ENCODE assay signal across 1 cellular context in the genomic region with DNA sequence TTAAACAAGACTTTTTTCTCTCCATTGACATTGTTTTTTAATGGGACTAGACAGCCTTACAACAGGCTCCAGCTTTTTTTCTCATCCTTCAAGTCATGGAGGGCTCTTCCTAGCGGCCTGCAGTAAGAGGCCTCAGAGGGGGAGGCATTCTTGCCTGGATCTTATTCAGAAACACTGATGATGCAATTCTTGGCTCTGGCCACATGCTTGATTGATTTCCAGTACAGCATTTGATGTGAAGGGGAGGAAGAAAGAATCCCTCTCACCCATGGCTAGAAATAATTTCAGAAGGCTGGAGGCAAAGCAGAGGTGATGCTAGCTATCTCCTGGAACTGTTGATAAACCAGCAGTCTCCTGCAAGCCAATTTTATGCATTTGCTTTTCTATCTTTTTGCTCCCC.
TF ChIP-seq lines count a peak whose summit lies in the region.

No MANE protein-coding gene starts in this region.

TF ChIP-seq in liver, 16 proteins besides CTCF, POLR2A, EP300 and RAD21:
- TF ChIP-seq, protein P1, sequence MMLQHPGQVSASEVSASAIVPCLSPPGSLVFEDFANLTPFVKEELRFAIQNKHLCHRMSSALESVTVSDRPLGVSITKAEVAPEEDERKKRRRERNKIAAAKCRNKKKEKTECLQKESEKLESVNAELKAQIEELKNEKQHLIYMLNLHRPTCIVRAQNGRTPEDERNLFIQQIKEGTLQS (IDR thresholded peaks at IDR 0.05): peak; percentile 34
- TF ChIP-seq YY1 (IDR thresholded peaks at IDR 0.05) (no peak), NR2F2 (IDR thresholded peaks at IDR 0.05) (no peak)
